ENCODE assay signal across 8 cellular contexts in the genomic region with DNA sequence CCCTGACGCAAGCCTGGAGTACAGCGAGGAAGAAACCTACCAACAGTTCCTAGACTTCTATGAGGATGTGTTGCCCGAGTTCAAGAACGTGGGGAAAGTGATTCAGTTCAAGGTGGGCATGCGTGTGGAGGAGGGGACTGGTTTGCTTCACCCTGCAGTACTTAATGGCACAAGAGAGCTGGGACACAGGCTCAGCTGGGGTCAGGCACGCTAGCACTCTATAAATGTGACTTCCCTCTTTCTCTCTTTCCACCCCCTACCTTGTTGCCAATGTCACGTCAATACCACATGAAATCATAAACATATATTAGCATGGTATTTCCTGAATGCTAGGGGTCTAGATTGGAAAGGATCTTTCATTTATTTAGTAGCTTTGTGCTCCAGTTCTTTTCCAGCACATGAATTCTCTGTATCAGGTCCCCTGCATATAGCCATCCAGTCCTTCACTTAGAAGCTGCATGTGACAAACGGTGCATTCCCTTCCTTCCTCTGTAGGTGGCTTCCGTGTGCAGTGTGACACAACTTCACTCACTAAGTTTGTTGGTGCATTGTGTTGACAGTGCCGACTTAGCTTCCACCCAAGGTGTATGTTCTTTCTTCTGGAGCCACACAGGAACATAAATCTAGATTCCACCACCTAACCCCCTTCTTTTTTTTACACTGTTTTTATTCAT. TPM values are rescaled to one million over a fixed set of nuclear protein-coding genes. Genes with fewer than 3 reads are reported as not detected.
DNase-seq lines count a peak whose midpoint lies in the region; ATAC-seq and TF ChIP-seq lines count a peak whose summit lies in the region.

No MANE protein-coding gene starts in this region.

- no peak overlapping the region for H3K4me3 ChIP-seq in Karpas-422 (ENCODE audit: low read length)

- peak overlapping the region; percentile 92 for H3K27ac Mint-ChIP-seq in activated T-helper 2 cell treated with anti-CD3 and anti-CD28 coated beads, Interferon-gamma antibody, Interleukin-2, Interleukin-4, amounts not matched to agents 10 μg/mL and 5 μg/mL and 100 μg/mL, durations not matched to agents 14 hours and 24 hours and 36 hours

- H3K9ac ChIP-seq in Karpas-422 (ENCODE audit: low read length): no peak overlapping the region

- no peaks in the 10 kb centered on the region for H3K27me3 Mint-ChIP-seq in activated T-helper 2 cell treated with anti-CD3 and anti-CD28 coated beads, Interferon-gamma antibody, Interleukin-2, Interleukin-4, amounts not matched to agents 10 μg/mL and 5 μg/mL and 100 μg/mL, durations not matched to agents 14 hours and 24 hours and 36 hours (ENCODE audit: low read depth)

- peaks cover 59% of the 10 kb centered on the region; the same call in 1 of the 2 replicates for H3K36me3 ChIP-seq in Karpas-422 (ENCODE audit: insufficient read depth, low read length)

- peaks cover 41% of the 10 kb centered on the region for H3K4me1 Mint-ChIP-seq in activated T-helper 2 cell treated with anti-CD3 and anti-CD28 coated beads, Interferon-gamma antibody, Interleukin-2, Interleukin-4, amounts not matched to agents 10 μg/mL and 5 μg/mL and 100 μg/mL, durations not matched to agents 14 hours and 24 hours and 36 hours (ENCODE audit: low read depth)

- no peak overlapping the region for H2AFZ ChIP-seq in Karpas-422 (ENCODE audit: low read length)

- no peaks in the 10 kb centered on the region for H3K9me3 Mint-ChIP-seq in activated T-helper 2 cell treated with anti-CD3 and anti-CD28 coated beads, Interferon-gamma antibody, Interleukin-2, Interleukin-4, amounts not matched to agents 10 μg/mL and 5 μg/mL and 100 μg/mL, durations not matched to agents 14 hours and 24 hours and 36 hours

- H3K27ac ChIP-seq in Karpas-422 (ENCODE audit: low read length): no peak overlapping the region

- no peak for ATAC-seq in GM19397 (IDR thresholded peaks at IDR 0.05; ENCODE audit: unreplicated experiment)

- intact Hi-C loops in activated T-helper 2 cell treated with anti-CD3 and anti-CD28 coated beads, Interferon-gamma antibody, Interleukin-2, Interleukin-4, amounts not matched to agents 10 μg/mL and 5 μg/mL and 100 μg/mL, durations not matched to agents 14 hours and 24 hours and 36 hours (cut with micrococcal nuclease): loop anchor here (2.0 to 5.0 kb wide), 4 partner anchors 39 to 77 kb away; partner anchors contain the start of genes AP1S2 and CA5B

- H3K27me3 ChIP-seq in Karpas-422 (ENCODE audit: low read length): no peaks in the 10 kb centered on the region

- H3K4me3 Mint-ChIP-seq in activated T-helper 2 cell treated with anti-CD3 and anti-CD28 coated beads, Interferon-gamma antibody, Interleukin-2, Interleukin-4, amounts not matched to agents 10 μg/mL and 5 μg/mL and 100 μg/mL, durations not matched to agents 14 hours and 24 hours and 36 hours (ENCODE audit: low read depth): no peak overlapping the region

- TF ChIP-seq CTCF in GM20000 (IDR thresholded peaks at IDR 0.05; ENCODE audit: extremely low read depth, missing control alignments): no peak

- H3K79me2 ChIP-seq in Karpas-422 (ENCODE audit: low read length): peaks cover 6% of the 10 kb centered on the region; the same call in 1 of the 2 replicates

- no peak overlapping the region for H3K4me2 ChIP-seq in Karpas-422 (ENCODE audit: low read depth, low read length, poor library complexity, severe bottlenecking)

- H4K20me1 ChIP-seq in Karpas-422 (ENCODE audit: insufficient read depth, low read depth, low read length): no peaks in the 10 kb centered on the region; the same call in 1 of the 2 replicates

- peak; percentile 25 for DNase-seq in GM03348 (ENCODE audit: low spot score)
- DNase-seq in GM20000 (ENCODE audit: low spot score): peak; percentile 21
- peak; percentile 79 for DNase-seq in Karpas-422
- peak; percentile 15 for DNase-seq in activated T-helper 2 cell treated with anti-CD3 and anti-CD28 coated beads, Interferon-gamma antibody, Interleukin-2, Interleukin-4, amounts not matched to agents 10 μg/mL and 5 μg/mL and 100 μg/mL, durations not matched to agents 14 hours and 24 hours and 36 hours (ENCODE audit: low spot score)
- DNase-seq in iris pigment epithelial cell (ENCODE audit: low read depth): peak; percentile 18
- DNase-seq in NCI-H1930 (lab: John Stamatoyannopoulos, UW): no peak
- no peak for DNase-seq in epidermal melanocyte (ENCODE audit: insufficient read length, low spot score)

- H3K9me3 ChIP-seq in Karpas-422 (ENCODE audit: low read length): no peaks in the 10 kb centered on the region

- H3K36me3 Mint-ChIP-seq in activated T-helper 2 cell treated with anti-CD3 and anti-CD28 coated beads, Interferon-gamma antibody, Interleukin-2, Interleukin-4, amounts not matched to agents 10 μg/mL and 5 μg/mL and 100 μg/mL, durations not matched to agents 14 hours and 24 hours and 36 hours (ENCODE audit: low read depth): peaks cover 65% of the 10 kb centered on the region

- no peaks in the 10 kb centered on the region for H3K4me1 ChIP-seq in Karpas-422 (ENCODE audit: low read length)

- H3K9me2 ChIP-seq in Karpas-422 (replicated peaks; ENCODE audit: insufficient read depth, low read length): no peaks in the 10 kb centered on the region

RNA-seq across cellular contexts. Expression of gene ZRSR2, which starts 25.6 kb away (rescaled TPM):
- 13.4 and 18.3 TPM in 2 replicates for total RNA-seq in Karpas-422 (2014; rRNA removed; shearing (Covaris generic); ENCODE audit: low replicate concordance)
- total RNA-seq in activated T-helper 2 cell treated with anti-CD3 and anti-CD28 coated beads, Interferon-gamma antibody, Interleukin-2, Interleukin-4, amounts not matched to agents 10 μg/mL and 5 μg/mL and 100 μg/mL, durations not matched to agents 14 hours and 24 hours and 36 hours: 18.7 and 20.3 TPM in 2 replicates

RNA-seq across cellular contexts. Expression of gene AP1S2, which starts 38.7 kb away (rescaled TPM):
- 55.4 and 55.8 TPM in 2 replicates for total RNA-seq in Karpas-422 (2014; rRNA removed; shearing (Covaris generic); ENCODE audit: low replicate concordance)
- 33.8 and 35.5 TPM in 2 replicates for total RNA-seq in activated T-helper 2 cell treated with anti-CD3 and anti-CD28 coated beads, Interferon-gamma antibody, Interleukin-2, Interleukin-4, amounts not matched to agents 10 μg/mL and 5 μg/mL and 100 μg/mL, durations not matched to agents 14 hours and 24 hours and 36 hours

Comparison
In these comparisons a context has a peak if more than half of its experiments do, and no peak if none do; other contexts are left out.
1. DNase-seq: peak in GM03348 (single experiment), GM20000 (single experiment), Karpas-422 (single experiment), activated T-helper 2 cell treated with anti-CD3 and anti-CD28 coated beads, Interferon-gamma antibody, Interleukin-2, Interleukin-4, amounts not matched to agents 10 μg/mL and 5 μg/mL and 100 μg/mL, durations not matched to agents 14 hours and 24 hours and 36 hours (single experiment) and iris pigment epithelial cell (single experiment); none in NCI-H1930 (0 of 2) and epidermal melanocyte (single experiment).